In genomic region chr15:62060896-62061280, GRCh38 we compare ENCODE assay signal across 8 cellular contexts. TPM values are rescaled to one million over a fixed set of nuclear protein-coding genes. Genes with fewer than 3 reads are reported as not detected.
DNase-seq lines count a peak whose midpoint lies in the region; ATAC-seq and TF ChIP-seq lines count a peak whose summit lies in the region.

No MANE protein-coding gene starts in this region.

- TF ChIP-seq CTCF in esophagus squamous epithelium (IDR thresholded peaks at IDR 0.05) (no peak), parathyroid adenoma (IDR thresholded peaks at IDR 0.05) (no peak)

- H3K4me1 ChIP-seq in SJCRH30 = no peaks in the 10 kb centered on the region
- H3K4me1 ChIP-seq in esophagus squamous epithelium = peaks cover 12 to 56% (median 18%) of the 10 kb centered on the region in 3 donors
- H3K4me1 ChIP-seq in parathyroid adenoma = no peaks in the 10 kb centered on the region

- 19 to 21% methylated on average over 12 of the region's 12 CpGs for WGBS in esophagus squamous epithelium, 2 donors

- H3K4me2 ChIP-seq in parathyroid adenoma (ENCODE audit: low read length) = peak overlapping the region; percentile 66

- H3K9me3 ChIP-seq in SJCRH30 (replicated peaks) = no peaks in the 10 kb centered on the region
- no peaks in the 10 kb centered on the region for H3K9me3 ChIP-seq in esophagus squamous epithelium
- H3K9me3 ChIP-seq in parathyroid adenoma (ENCODE audit: control insufficient read depth, low read length) = no peaks in the 10 kb centered on the region

- H3K27me3 ChIP-seq in SJCRH30 = no peaks in the 10 kb centered on the region
- H3K27me3 ChIP-seq in esophagus squamous epithelium = peaks cover 0 to 58% (median 2%) of the 10 kb centered on the region in 4 donors
- H3K27me3 ChIP-seq in parathyroid adenoma (ENCODE audit: control insufficient read depth, insufficient read depth, low read length) = no peaks in the 10 kb centered on the region

- peak overlapping the region; percentile 88 for H2AFZ ChIP-seq in parathyroid adenoma

- TF ChIP-seq POLR2A in esophagus squamous epithelium (IDR thresholded peaks at IDR 0.05) = no peak

- H3K27ac ChIP-seq in SJCRH30 (no peak overlapping the region), esophagus squamous epithelium (peak overlapping the region; percentile 81 to 96 (median 93)), parathyroid adenoma (peak overlapping the region; percentile 69)

- peaks cover 4% of the 10 kb centered on the region for H3K79me2 ChIP-seq in parathyroid adenoma

- peak; percentile 4 for ATAC-seq in GM18511 (IDR thresholded peaks at IDR 0.05; ENCODE audit: unreplicated experiment)
- no peak for ATAC-seq in GM18873 (IDR thresholded peaks at IDR 0.05; ENCODE audit: low FRiP score, unreplicated experiment)
- ATAC-seq in HG03354 (IDR thresholded peaks at IDR 0.05; ENCODE audit: poor library complexity, severe bottlenecking, unreplicated experiment) = no peak
- no peak for ATAC-seq in GM18909 (IDR thresholded peaks at IDR 0.05; ENCODE audit: poor library complexity, unreplicated experiment)

- intact Hi-C loops in esophagus squamous epithelium (cut with DNase I) = loop anchor here (10.0 kb wide), 2 partner anchors 54 to 186 kb away; no protein-coding TSS in a partner anchor

- H3K4me3 ChIP-seq in SJCRH30 = peak overlapping the region; percentile 75
- peak overlapping the region; percentile 57 to 97 (median 80) for H3K4me3 ChIP-seq in esophagus squamous epithelium
- H3K4me3 ChIP-seq in parathyroid adenoma (ENCODE audit: low read depth, low read length) = peak overlapping the region; percentile 72

- H3K36me3 ChIP-seq in SJCRH30 (no peaks in the 10 kb centered on the region), esophagus squamous epithelium (no peaks in the 10 kb centered on the region), parathyroid adenoma (ENCODE audit: control insufficient read depth, insufficient read depth, low read length) (no peaks in the 10 kb centered on the region)

- H3K9ac ChIP-seq in parathyroid adenoma = no peak overlapping the region

- no peak for DNase-seq in SJCRH30
- DNase-seq in esophagus squamous epithelium (lab: John Stamatoyannopoulos, UW) = no peak
- no peak for DNase-seq in occipital lobe (lab: John Stamatoyannopoulos, UW)

RNA-seq across cellular contexts. Expression of gene VPS13C, which starts 0.6 kb away (rescaled TPM):
- 32.3 and 35.5 TPM in 2 replicates for total RNA-seq in SJCRH30 (2014; rRNA removed; shearing (Covaris generic))
- total RNA-seq in esophagus squamous epithelium (10 to 100 TPM in 3 of 4 donors, 1 to 10 TPM in 1; 7.6 to 43.1 (median 18.0) TPM), occipital lobe (142 TPM)

RNA-seq across cellular contexts. Expression of gene C2CD4A, which starts 5.9 kb away (rescaled TPM):
- total RNA-seq in SJCRH30 (2014; rRNA removed; shearing (Covaris generic)) = 0.04 and 0.10 TPM in 2 replicates
- total RNA-seq in esophagus squamous epithelium (1 to 10 TPM in 1 of 4 donors, under 1 TPM in 3; 0.18 to 1.8 (median 0.19) TPM), occipital lobe (0.16 TPM)
